In genomic region chr6:43242908-43243648, GRCh38 we compare ENCODE assay signal across 11 cellular contexts. TPM values are rescaled to one million over a fixed set of nuclear protein-coding genes. Genes with fewer than 3 reads are reported as not detected.
A peak's percentile ranks its signal among the peaks of the same experiment; 100 is the strongest.
DNase-seq lines count a peak whose midpoint lies in the region; ATAC-seq, FAIRE-seq and TF ChIP-seq lines count a peak whose summit lies in the region.
"Had no signal": no experiment of that assay in that cellular context is flagged by ENCODE, and none has a peak within 500 bp of the region (broad histone marks: within the 10 kb centered on the region; RNA-seq: fewer than 3 reads in every experiment).

TTBK1 (plus strand) TSS chr6:43243481; CDS start chr6:43246661, 3,180 bp downstream.

- no peak within 1 kb of the TSS for H2AFZ ChIP-seq in GM12878 (ENCODE audit: control insufficient read depth, low read depth, low read length)
- no peak within 1 kb of the TSS for H2AFZ ChIP-seq in smooth muscle cell (ENCODE audit: low read depth)

- WGBS in GM12878 (ENCODE audit: insufficient coverage, insufficient replicate concordance, low lambda C conversion rate, missing lambda C conversion rate) = 41% methylated on average over 27 of the region's 45 CpGs
- WGBS in smooth muscle cell (ENCODE audit: low lambda C conversion rate) = 73% methylated on average over 6 of the region's 45 CpGs

- peaks cover 20% of the 10 kb centered on the region for H3K4me1 Mint-ChIP-seq in neural crest cell

- RAD21 ChIA-PET in GM12878 (lab: Charles Lee; ENCODE audit: unreplicated experiment) = no interaction called here

- POLR2A ChIA-PET in GM12878 (lab: Charles Lee) = no interaction called here

- intact Hi-C loops in GM12878 (cut with micrococcal nuclease; ENCODE audit: unreplicated experiment) = no loop called here

- CTCF ChIA-PET in GM12878 (lab: Yijun Ruan, JAX) = no interaction called here

- TF ChIP-seq CTCF in GM12878 (IDR thresholded peaks at IDR 0.05 in 2 of 3, conservative IDR thresholded peaks at IDR 0.05 in 1 of 3; ENCODE audit: control insufficient read depth in 2 of 3, extremely low read depth in 1 of 3, insufficient read depth in 1 of 3, low read depth in 3 of 3, low read length in 3 of 3) (no peak), neural crest cell (conservative IDR thresholded peaks at IDR 0.05) (no peak), smooth muscle cell (IDR thresholded peaks at IDR 0.05; ENCODE audit: borderline replicate concordance, insufficient read depth, poor library complexity, severe bottlenecking) (no peak)

- peaks cover 17% of the 10 kb centered on the region for H3K27me3 Mint-ChIP-seq in neural crest cell (ENCODE audit: low read depth)

- ATAC-seq in GM12878 (no peak), HG03378 (IDR thresholded peaks at IDR 0.05; ENCODE audit: unreplicated experiment) (no peak)
- ATAC-seq: upper lobe of right lung had no signal

- H3K27ac ChIP-seq in GM12878 (ENCODE audit: control insufficient read depth, insufficient read depth) (no peak within 1 kb of the TSS), smooth muscle cell (ENCODE audit: low read depth) (no peak within 1 kb of the TSS)
- H3K27ac ChIP-seq: neutrophil, upper lobe of right lung had no signal

- TF ChIP-seq RAD21 in GM12878 (IDR thresholded peaks at IDR 0.05; ENCODE audit: insufficient read depth, low read depth, low read length) = no peak

- in situ Hi-C loops in GM12878 (cut with MboI) = no loop called here

- H3K27me3 ChIP-seq in GM12878 (replicated peaks in 1 of 2; ENCODE audit: control insufficient read depth in 2 of 2, insufficient read depth in 2 of 2, low read length in 1 of 2) (peaks cover 8 to 9% of the 10 kb centered on the region in 2 experiments), smooth muscle cell (ENCODE audit: low read depth) (peaks cover 85% of the 10 kb centered on the region)

- no peak within 1 kb of the TSS for H3K4me3 ChIP-seq in GM12878
- H3K4me3 ChIP-seq in smooth muscle cell = no peak within 1 kb of the TSS
- H3K4me3 ChIP-seq: upper lobe of right lung had no signal

- H3K27ac Mint-ChIP-seq in neural crest cell (ENCODE audit: unreplicated experiment) = no peak within 1 kb of the TSS

- no peak for TF ChIP-seq POLR2A in GM12878 (IDR thresholded peaks at IDR 0.05; ENCODE audit: low read depth, low read length)

- H3K79me2 ChIP-seq in GM12878 (ENCODE audit: control insufficient read depth, insufficient read depth, low read length) = no peaks in the 10 kb centered on the region
- H3K79me2 ChIP-seq in smooth muscle cell (ENCODE audit: low read depth) = no peaks in the 10 kb centered on the region

- no peak within 1 kb of the TSS for H3K4me2 ChIP-seq in GM12878 (ENCODE audit: control insufficient read depth, insufficient read depth)
- H3K4me2 ChIP-seq in smooth muscle cell = no peak within 1 kb of the TSS

- no peaks in the 10 kb centered on the region for H4K20me1 ChIP-seq in GM12878 (ENCODE audit: control insufficient read depth, insufficient read depth)
- H4K20me1 ChIP-seq in smooth muscle cell (ENCODE audit: low read depth) = no peaks in the 10 kb centered on the region

- H3K4me3 Mint-ChIP-seq in neural crest cell = peak within 1 kb of the TSS; percentile 35

- no peaks in the 10 kb centered on the region for H3F3A ChIP-seq in smooth muscle cell (ENCODE audit: low read depth)

- H3K36me3 Mint-ChIP-seq in neural crest cell (ENCODE audit: low read depth) = peaks cover 4% of the 10 kb centered on the region

- SMC1A ChIA-PET in GM12878 (lab: Charles Lee; ENCODE audit: uncharacterized antibody, unreplicated experiment) = no interaction called here

- H3K4me1 ChIP-seq in GM12878 (ENCODE audit: control insufficient read depth, insufficient read depth, low read length) = peaks cover 21% of the 10 kb centered on the region
- H3K4me1 ChIP-seq in smooth muscle cell (ENCODE audit: low read depth) = peaks cover 10% of the 10 kb centered on the region
- H3K4me1 ChIP-seq: upper lobe of right lung had no signal

- H3K9me3 Mint-ChIP-seq in neural crest cell = peaks cover 3% of the 10 kb centered on the region

- H3K36me3 ChIP-seq in GM12878 (ENCODE audit: control insufficient read depth in 2 of 2, insufficient read depth in 2 of 2, low read length in 1 of 2) = no peaks in the 10 kb centered on the region
- H3K36me3 ChIP-seq in smooth muscle cell (ENCODE audit: low read depth) = no peaks in the 10 kb centered on the region
- H3K36me3 ChIP-seq: neutrophil, upper lobe of right lung had no signal

- H3K9me3 ChIP-seq in GM12878 (replicated peaks; ENCODE audit: control insufficient read depth, insufficient read depth, low read length) (peaks cover 2% of the 10 kb centered on the region; the same call in 2 of the 3 replicates), smooth muscle cell (replicated peaks; ENCODE audit: low read depth) (no peaks in the 10 kb centered on the region)
- H3K9me3 ChIP-seq: neutrophil, upper lobe of right lung had no signal

- no peak within 1 kb of the TSS for H3K9ac ChIP-seq in GM12878 (ENCODE audit: control insufficient read depth, insufficient read depth, low read length)
- no peak within 1 kb of the TSS for H3K9ac ChIP-seq in smooth muscle cell (ENCODE audit: low read depth)

- DNase-seq in NCI-H82 (lab: John Stamatoyannopoulos, UW) (peak; percentile 22), NCI-H82 treated with DMSO at 0.1 percent for 48 hours (lab: John Stamatoyannopoulos, UW; ENCODE audit: unreplicated experiment) (no peak), NCI-H1694 treated with DMSO at 0.1 percent for 48 hours (lab: John Stamatoyannopoulos, UW) (peak; percentile 28), GM12878 (ENCODE audit: low read depth, low spot score) (no peak), neural crest cell (ENCODE audit: low read depth, low spot score) (peak; percentile 51), smooth muscle cell (lab: John Stamatoyannopoulos, UW; ENCODE audit: unreplicated experiment) (no peak), HT-29 (ENCODE audit: low spot score) (no peak)
- DNase-seq: upper lobe of right lung had no signal

- TF ChIP-seq EP300 in GM12878 (IDR thresholded peaks at IDR 0.05; ENCODE audit: borderline replicate concordance in 1 of 2, control insufficient read depth in 1 of 2, low read depth in 2 of 2, low read length in 2 of 2) = no peak

- no peak for FAIRE-seq in GM12878 (lab: Jason Lieb, UNC)

- no TSS peak for BruUV-seq in GM12878 (replicated peaks; lab: Mats Ljungman, UMichigan)

TF ChIP-seq in GM12878, 131 proteins besides CTCF, POLR2A, EP300 and RAD21:
- peak; percentile 87 for TF ChIP-seq CREB1 (IDR thresholded peaks at IDR 0.05; ENCODE audit: low read depth)
- TF ChIP-seq NFXL1 (IDR thresholded peaks at IDR 0.05; ENCODE audit: borderline replicate concordance) = no peak
- no peak for TF ChIP-seq NR2C1 (IDR thresholded peaks at IDR 0.05)
- 0 out of 2 replicates have a peak, but pooled peaks have one; percentile 29 for TF ChIP-seq CREM (IDR thresholded peaks at IDR 0.05; ENCODE audit: low read depth)

RNA-seq across cellular contexts. Expression of gene TTBK1, which starts in this region (rescaled TPM):
- 0.71 and 0.78 TPM in 2 replicates for total RNA-seq in GM12878 (2013; cell fraction: nucleolus; rRNA removed)
- under 0.01 TPM in 1 of 2 replicates, not detected in the other for total RNA-seq in GM12878 (2014; rRNA removed)
- not detected in 2 replicates for total RNA-seq in GM12878 (2014; rRNA removed; fragmentation: Illumina TruSeq; extraction: Trizol)
- total RNA-seq in GM12878 (2021) = not detected in 2 replicates
- polyA plus RNA-seq in GM12878 (2011; ENCODE audit: low read depth) = not detected
- polyA plus RNA-seq in GM12878 (2011; rRNA removed) = 0.09 and 0.27 TPM in 2 replicates
- polyA plus RNA-seq in GM12878 (2011; cell fraction: cytosol; rRNA removed) = 0.16 and 0.20 TPM in 2 replicates
- 1.1 and 1.2 TPM in 2 replicates for polyA plus RNA-seq in GM12878 (2011; cell fraction: nucleus; rRNA removed)
- 0.04 and 0.08 TPM in 2 replicates for polyA plus RNA-seq in GM12878 (2012)
- not detected in 2 replicates for polyA plus RNA-seq in GM12878 (2014; fragmentation: Illumina TruSeq; extraction: Trizol)
- not detected for polyA plus RNA-seq in GM12878 (2014; fragmentation: Nextera tagmentation; extraction: Ambion mirVana)
- 0.05 and 0.06 TPM in 2 replicates for polyA plus RNA-seq in GM12878 (2014; rRNA removed)
- polyA plus RNA-seq in GM12878 (2016; fragmentation: Nextera tagmentation; extraction: Ambion mirVana) = not detected
- polyA minus RNA-seq in GM12878 (2011; rRNA and poly(A)+ RNA removed) = 0.22 and 0.41 TPM in 2 replicates
- 0.21 TPM in 1 of 2 replicates, not detected in the other for polyA minus RNA-seq in GM12878 (2011; cell fraction: cytosol; rRNA and poly(A)+ RNA removed)
- 0.29 and 0.48 TPM in 2 replicates for polyA minus RNA-seq in GM12878 (2011; cell fraction: nucleus; rRNA and poly(A)+ RNA removed)
- total RNA-seq in neural crest cell = 5.1 and 5.4 TPM in 2 replicates
- not detected in 2 replicates for total RNA-seq in smooth muscle cell
- polyA plus RNA-seq in smooth muscle cell = 0.17 TPM in 1 of 2 replicates, not detected in the other
- 0.73 and 0.79 TPM in 2 replicates for total RNA-seq in HT-29 (2014; rRNA removed; shearing (Covaris generic))
- total RNA-seq: A673 had no signal

Comparison
In these comparisons a context has a peak if more than half of its experiments do, and no peak if none do; other contexts are left out.
1. DNase-seq: peak in NCI-H82 (single experiment), NCI-H1694 treated with DMSO at 0.1 percent for 48 hours (single experiment) and neural crest cell (single experiment); none in NCI-H82 treated with DMSO at 0.1 percent for 48 hours (single experiment), GM12878 (single experiment), smooth muscle cell (single experiment) and HT-29 (single experiment).